Comparison of ENCODE assay signal across 1 cellular context in the genomic region with DNA sequence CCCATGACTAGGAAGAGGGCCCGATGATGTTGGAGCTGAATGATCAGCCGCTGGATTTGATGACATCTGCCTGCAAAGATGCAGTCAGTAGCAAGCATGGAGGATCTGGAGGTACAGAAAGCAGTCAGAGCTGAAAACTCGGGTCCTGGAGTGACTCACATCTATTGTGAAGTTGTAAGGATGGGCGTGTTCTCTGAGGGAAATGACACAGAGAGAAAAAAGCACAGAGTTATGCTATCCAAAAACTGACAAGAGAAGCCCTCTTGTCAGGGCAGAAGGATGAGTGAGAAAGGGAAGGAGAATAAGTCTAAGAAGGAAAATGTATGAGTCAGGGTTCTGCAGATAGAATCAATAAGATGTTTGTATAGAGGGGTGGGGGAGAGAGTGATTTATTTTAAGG.
TF ChIP-seq lines count a peak whose summit lies in the region.

No MANE protein-coding gene starts in this region.

TF ChIP-seq in H1, 55 proteins besides CTCF, POLR2A, EP300 and RAD21:
- no peak for TF ChIP-seq SAP30 (IDR thresholded peaks at IDR 0.05; ENCODE audit: insufficient read depth, insufficient replicate concordance, low read length)
- no peak for TF ChIP-seq TAF1 (IDR thresholded peaks at IDR 0.05; ENCODE audit: low read depth, low read length)
- no peak for TF ChIP-seq TAF7 (optimal IDR thresholded peaks at IDR 0.05; ENCODE audit: borderline replicate concordance, low read depth, low read length)
- TF ChIP-seq BRCA1 (IDR thresholded peaks at IDR 0.05; ENCODE audit: low read depth, low read length), result no peak
- TF ChIP-seq PHF8 (conservative IDR thresholded peaks at IDR 0.05; ENCODE audit: low read depth, low read length), result no peak
- TF ChIP-seq RBBP5 (IDR thresholded peaks at IDR 0.05; ENCODE audit: borderline replicate concordance, low read depth, low read length), result no peak
- no peak for TF ChIP-seq SRF (IDR thresholded peaks at IDR 0.05; ENCODE audit: low read depth, low read length)
- TF ChIP-seq, protein P1, sequence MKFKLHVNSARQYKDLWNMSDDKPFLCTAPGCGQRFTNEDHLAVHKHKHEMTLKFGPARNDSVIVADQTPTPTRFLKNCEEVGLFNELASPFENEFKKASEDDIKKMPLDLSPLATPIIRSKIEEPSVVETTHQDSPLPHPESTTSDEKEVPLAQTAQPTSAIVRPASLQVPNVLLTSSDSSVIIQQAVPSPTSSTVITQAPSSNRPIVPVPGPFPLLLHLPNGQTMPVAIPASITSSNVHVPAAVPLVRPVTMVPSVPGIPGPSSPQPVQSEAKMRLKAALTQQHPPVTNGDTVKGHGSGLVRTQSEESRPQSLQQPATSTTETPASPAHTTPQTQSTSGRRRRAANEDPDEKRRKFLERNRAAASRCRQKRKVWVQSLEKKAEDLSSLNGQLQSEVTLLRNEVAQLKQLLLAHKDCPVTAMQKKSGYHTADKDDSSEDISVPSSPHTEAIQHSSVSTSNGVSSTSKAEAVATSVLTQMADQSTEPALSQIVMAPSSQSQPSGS (IDR thresholded peaks at IDR 0.05; ENCODE audit: low read length), result no peak
- TF ChIP-seq GABPA (IDR thresholded peaks at IDR 0.05; ENCODE audit: borderline replicate concordance, insufficient read depth, low read length), result no peak
- no peak for TF ChIP-seq CBX8 (IDR thresholded peaks at IDR 0.05; ENCODE audit: borderline replicate concordance, low read depth, low read length)
